In genomic region chr3:193554790-193555189, GRCh38 we compare ENCODE assay signal across 16 cellular contexts. TPM values are rescaled to one million over a fixed set of nuclear protein-coding genes. Genes with fewer than 3 reads are reported as not detected.
A peak's percentile ranks its signal among the peaks of the same experiment; 100 is the strongest.
DNase-seq lines count a peak whose midpoint lies in the region; ATAC-seq and TF ChIP-seq lines count a peak whose summit lies in the region.
"Had no signal": no experiment of that assay in that cellular context is flagged by ENCODE, and none has a peak within 500 bp of the region (broad histone marks: within the 10 kb centered on the region; RNA-seq: fewer than 3 reads in every experiment).

TSS of gene ATP13A4 (minus strand) at chr3:193554895. CDS start at chr3:193554799, 96 bp downstream.

- no peak for TF ChIP-seq EP300 in stomach (IDR thresholded peaks at IDR 0.05)

- ATAC-seq in HG02798 (IDR thresholded peaks at IDR 0.05; ENCODE audit: poor library complexity, unreplicated experiment): no peak

- no peaks in the 10 kb centered on the region for H3K27me3 Mint-ChIP-seq in endodermal cell (ENCODE audit: insufficient read depth)
- no peaks in the 10 kb centered on the region for H3K27me3 Mint-ChIP-seq in T-helper 2 cell treated with Interferon-gamma antibody and Interleukin-4, amounts not matched to agents 5 μg/mL and 100 μg/mL, for 36 hours (ENCODE audit: low read depth)
- H3K27me3 Mint-ChIP-seq in activated naive CD4-positive, alpha-beta T cell treated with anti-CD3 and anti-CD28 coated beads, Interleukin-2, amount 10 ng/mL, durations not matched to agents 7 days and 5 days: peaks cover 6% of the 10 kb centered on the region

- H3K27ac Mint-ChIP-seq in endodermal cell: no peak within 1 kb of the TSS
- H3K27ac Mint-ChIP-seq in T-helper 2 cell treated with Interferon-gamma antibody and Interleukin-4, amounts not matched to agents 5 μg/mL and 100 μg/mL, for 36 hours: no peak within 1 kb of the TSS
- no peak within 1 kb of the TSS for H3K27ac Mint-ChIP-seq in activated naive CD4-positive, alpha-beta T cell treated with anti-CD3 and anti-CD28 coated beads, Interleukin-2, amount 10 ng/mL, durations not matched to agents 7 days and 5 days

- no peak for TF ChIP-seq CTCF in endodermal cell (conservative IDR thresholded peaks at IDR 0.05)
- no peak for TF ChIP-seq CTCF in stomach (IDR thresholded peaks at IDR 0.05)

- peaks cover 16% of the 10 kb centered on the region for H3K4me1 Mint-ChIP-seq in endodermal cell
- no peaks in the 10 kb centered on the region for H3K4me1 Mint-ChIP-seq in T-helper 2 cell treated with Interferon-gamma antibody and Interleukin-4, amounts not matched to agents 5 μg/mL and 100 μg/mL, for 36 hours (ENCODE audit: low read depth)
- H3K4me1 Mint-ChIP-seq in activated naive CD4-positive, alpha-beta T cell treated with anti-CD3 and anti-CD28 coated beads, Interleukin-2, amount 10 ng/mL, durations not matched to agents 7 days and 5 days: no peaks in the 10 kb centered on the region

- H3K27ac ChIP-seq in endodermal cell (ENCODE audit: low read depth, low read length): no peak within 1 kb of the TSS
- peak within 1 kb of the TSS; percentile 59 to 82 (median 69) for H3K27ac ChIP-seq in stomach
- H3K27ac ChIP-seq: C4-2B, cardiac muscle cell, KMS-11 had no signal

- CTCF ChIA-PET in activated naive CD4-positive, alpha-beta T cell treated with anti-CD3 and anti-CD28 coated beads, Interleukin-2, amount 10 ng/mL, durations not matched to agents 7 days and 5 days (lab: Charles Lee): no interaction called here

- no peak within 1 kb of the TSS for H3K4me3 Mint-ChIP-seq in endodermal cell
- no peak within 1 kb of the TSS for H3K4me3 Mint-ChIP-seq in T-helper 2 cell treated with Interferon-gamma antibody and Interleukin-4, amounts not matched to agents 5 μg/mL and 100 μg/mL, for 36 hours
- no peak within 1 kb of the TSS for H3K4me3 Mint-ChIP-seq in activated naive CD4-positive, alpha-beta T cell treated with anti-CD3 and anti-CD28 coated beads, Interleukin-2, amount 10 ng/mL, durations not matched to agents 7 days and 5 days

- DNase-seq in NCI-H69 (lab: John Stamatoyannopoulos, UW) (peak; percentile 19), endodermal cell (peak; percentile 83), medulla oblongata (ENCODE audit: extremely low spot score) (peak; percentile 32), stomach (peak; percentile 74), NCI-H526 (lab: John Stamatoyannopoulos, UW) (no peak)
- no peak for DNase-seq in T-helper 2 cell treated with Interferon-gamma antibody and Interleukin-4, amounts not matched to agents 5 μg/mL and 100 μg/mL, for 36 hours (ENCODE audit: low spot score)
- no peak for DNase-seq in activated naive CD4-positive, alpha-beta T cell treated with anti-CD3 and anti-CD28 coated beads, Interleukin-2, amount 10 ng/mL, durations not matched to agents 7 days and 5 days
- DNase-seq: NCI-H2081; stimulated activated CD4-positive, alpha-beta T cell treated with anti-CD3 and anti-CD28 coated beads, Interleukin-4, amount 100 ng/mL, for 4 hours; stimulated activated naive CD4-positive, alpha-beta T cell treated with Interleukin-2 at 50 U/mL for 16 hours; SW 1271 had no signal

- intact Hi-C loops in stomach (cut with DNase I; ENCODE audit: low total_unique reads): no loop called here

- H3K27me3 ChIP-seq in endodermal cell (ENCODE audit: control insufficient read depth, insufficient read depth, low read length, poor library complexity, severe bottlenecking): no peaks in the 10 kb centered on the region
- no peaks in the 10 kb centered on the region for H3K27me3 ChIP-seq in stomach

- no peaks in the 10 kb centered on the region for H3K9me3 Mint-ChIP-seq in endodermal cell
- H3K9me3 Mint-ChIP-seq in T-helper 2 cell treated with Interferon-gamma antibody and Interleukin-4, amounts not matched to agents 5 μg/mL and 100 μg/mL, for 36 hours: no peaks in the 10 kb centered on the region
- no peaks in the 10 kb centered on the region for H3K9me3 Mint-ChIP-seq in activated naive CD4-positive, alpha-beta T cell treated with anti-CD3 and anti-CD28 coated beads, Interleukin-2, amount 10 ng/mL, durations not matched to agents 7 days and 5 days

- 59 to 92% methylated on average over 4 to 8 of the region's 8 CpGs for WGBS in endodermal cell (ENCODE audit: insufficient coverage in 1 of 2, insufficient read length in 1 of 2), 2 experiments
- WGBS in stomach, 5 donors: 24 to 40% (median 27%) methylated on average over 8 of the region's 8 CpGs

- H3K4me3 ChIP-seq in endodermal cell (ENCODE audit: low read length) (no peak within 1 kb of the TSS), stomach (peak within 1 kb of the TSS; percentile 19 to 41 (median 34))
- H3K4me3 ChIP-seq: cardiac muscle cell had no signal

- TF ChIP-seq POLR2A in stomach (IDR thresholded peaks at IDR 0.05): peak in 1 of 4 donors; percentile 55

- H3K36me3 Mint-ChIP-seq in endodermal cell (ENCODE audit: low read depth): no peaks in the 10 kb centered on the region
- no peaks in the 10 kb centered on the region for H3K36me3 Mint-ChIP-seq in T-helper 2 cell treated with Interferon-gamma antibody and Interleukin-4, amounts not matched to agents 5 μg/mL and 100 μg/mL, for 36 hours (ENCODE audit: low read depth)
- no peaks in the 10 kb centered on the region for H3K36me3 Mint-ChIP-seq in activated naive CD4-positive, alpha-beta T cell treated with anti-CD3 and anti-CD28 coated beads, Interleukin-2, amount 10 ng/mL, durations not matched to agents 7 days and 5 days

- H3K36me3 ChIP-seq in endodermal cell (ENCODE audit: control insufficient read depth, insufficient read depth, low read length) (no peaks in the 10 kb centered on the region), stomach (no peaks in the 10 kb centered on the region)
- H3K36me3 ChIP-seq: cardiac muscle cell had no signal

- H3K4me1 ChIP-seq in endodermal cell (ENCODE audit: control insufficient read depth, insufficient read depth, low read length) (peaks cover 3% of the 10 kb centered on the region), stomach (peaks cover 0 to 27% (median 11%) of the 10 kb centered on the region in 4 donors)

- H3K9me3 ChIP-seq in endodermal cell (ENCODE audit: control insufficient read depth, low read length) (no peaks in the 10 kb centered on the region), stomach (no peaks in the 10 kb centered on the region)

- H3K9ac ChIP-seq in endodermal cell (ENCODE audit: extremely low read depth, low read length, poor library complexity, severe bottlenecking): no peak within 1 kb of the TSS
- H3K9ac ChIP-seq: KMS-11 had no signal

RNA-seq across cellular contexts. Expression of gene ATP13A4, which starts in this region (rescaled TPM):
- 1 to 10 TPM in 1 of 2 donors, under 1 TPM in 1; 0.57 to 1.3 TPM for total RNA-seq in endodermal cell
- polyA plus RNA-seq in endodermal cell (2013, experiment 1 of 2): 0.61 TPM
- polyA plus RNA-seq in endodermal cell (2013, experiment 2 of 2): 2.1 TPM
- total RNA-seq in stomach: 10 to 100 TPM; 12.3 to 42.6 (median 33.0) TPM
- 10 to 100 TPM in 1 of 3 donors, 1 to 10 TPM in 1, under 1 TPM in 1; 0.46 to 13.1 (median 2.8) TPM for polyA plus RNA-seq in stomach
- total RNA-seq: osteoblast had no signal

Comparison
In these comparisons a context has a peak if more than half of its experiments do, and no peak if none do; other contexts are left out.
1. RNA of gene ATP13A4 (total RNA-seq): 12.3 to 42.6 TPM in stomach; 0.57 to 1.3 TPM in endodermal cell; every median in the first group is over 4 times any median in the second.
2. DNase-seq: peak in NCI-H69 (single experiment), endodermal cell (single experiment), medulla oblongata (single experiment) and stomach (single experiment); none in T-helper 2 cell treated with Interferon-gamma antibody and Interleukin-4, amounts not matched to agents 5 μg/mL and 100 μg/mL, for 36 hours (single experiment), NCI-H526 (0 of 2) and activated naive CD4-positive, alpha-beta T cell treated with anti-CD3 and anti-CD28 coated beads, Interleukin-2, amount 10 ng/mL, durations not matched to agents 7 days and 5 days (single experiment).